In genomic region chr17:4004517-4005295, GRCh38 we compare ENCODE assay signal across 8 cellular contexts. TPM values are rescaled to one million over a fixed set of nuclear protein-coding genes. Genes with fewer than 3 reads are reported as not detected.
A peak's percentile ranks its signal among the peaks of the same experiment; 100 is the strongest.
DNase-seq lines count a peak whose midpoint lies in the region; ATAC-seq and TF ChIP-seq lines count a peak whose summit lies in the region.

No MANE protein-coding gene starts in this region.

- CTCF ChIA-PET in activated B cell treated with CpG ODN at 0.5 μM for 24 hours (lab: Charles Lee) = interaction anchor here (0.7 to 5.5 kb wide), 14 partner anchors 34 to 267 kb away, joined by 3 to 65 read pairs (median 7); partner anchors contain the start of gene P2RX1

- H3K36me3 ChIP-seq in CD4-positive, CD25-positive, alpha-beta regulatory T cell (ENCODE audit: control insufficient read depth, insufficient read depth, low read length) = peaks cover 41% of the 10 kb centered on the region

- peaks cover 8% of the 10 kb centered on the region for H3K36me3 Mint-ChIP-seq in CD4-positive, CD25-positive, alpha-beta regulatory T cell
- H3K36me3 Mint-ChIP-seq in activated B cell treated with CpG ODN at 0.5 μM for 24 hours (ENCODE audit: low read depth) = peaks cover 41% of the 10 kb centered on the region

- no peak overlapping the region for H3K4me3 Mint-ChIP-seq in CD4-positive, CD25-positive, alpha-beta regulatory T cell
- peak overlapping the region; percentile 38 for H3K4me3 Mint-ChIP-seq in activated B cell treated with CpG ODN at 0.5 μM for 24 hours

- H3K27ac Mint-ChIP-seq in CD4-positive, CD25-positive, alpha-beta regulatory T cell = no peak overlapping the region
- H3K27ac Mint-ChIP-seq in activated B cell treated with CpG ODN at 0.5 μM for 24 hours = no peak overlapping the region

- no peaks in the 10 kb centered on the region for H3K9me3 ChIP-seq in CD4-positive, CD25-positive, alpha-beta regulatory T cell (ENCODE audit: control insufficient read depth in 2 of 2, low read length in 2 of 2)

- intact Hi-C loops in activated B cell treated with CpG ODN at 0.5 μM for 24 hours (cut with micrococcal nuclease) = loop anchor here (1.0 to 5.0 kb wide), 6 partner anchors 37 to 267 kb away; partner anchors contain the start of gene NCBP3
- intact Hi-C loops in lower leg skin (cut with DNase I; ENCODE audit: low total_unique reads) = loop anchor here (5.0 kb wide), 2 partner anchors 92 to 142 kb away; no protein-coding TSS in a partner anchor

- no peaks in the 10 kb centered on the region for H3K4me1 ChIP-seq in CD4-positive, CD25-positive, alpha-beta regulatory T cell (ENCODE audit: control insufficient read depth, insufficient read depth, low read length, poor library complexity, severe bottlenecking)

- no peak overlapping the region for H3K27ac ChIP-seq in CD4-positive, CD25-positive, alpha-beta regulatory T cell (ENCODE audit: insufficient read depth, low read length, poor library complexity, severe bottlenecking)

- no peak for TF ChIP-seq POLR2A in lower leg skin (IDR thresholded peaks at IDR 0.05)

- peaks cover 0 to 2% (median 0%) of the 10 kb centered on the region in 7 donors for H3K9me3 Mint-ChIP-seq in CD4-positive, CD25-positive, alpha-beta regulatory T cell
- no peaks in the 10 kb centered on the region for H3K9me3 Mint-ChIP-seq in activated B cell treated with CpG ODN at 0.5 μM for 24 hours

- no peak overlapping the region for H3K4me3 ChIP-seq in CD4-positive, CD25-positive, alpha-beta regulatory T cell (ENCODE audit: low read depth, low read length)
- no peak overlapping the region for H3K4me3 ChIP-seq in LNCaP clone FGC (ENCODE audit: low read depth, low read length)
- H3K4me3 ChIP-seq in cardiac fibroblast (replicated peaks in 1 of 2; ENCODE audit: low read depth in 2 of 2, low read length in 2 of 2) = no peak overlapping the region
- H3K4me3 ChIP-seq in lower leg skin (ENCODE audit: low read depth, poor library complexity, severe bottlenecking) = no peak overlapping the region

- no peaks in the 10 kb centered on the region for H3K27me3 ChIP-seq in CD4-positive, CD25-positive, alpha-beta regulatory T cell (ENCODE audit: control insufficient read depth, insufficient read depth, low read length)

- DNase-seq in CD4-positive, CD25-positive, alpha-beta regulatory T cell = peak; percentile 13 to 55 (median 47)
- peak; percentile 78 for DNase-seq in LNCaP clone FGC (ENCODE audit: low read depth)
- DNase-seq in activated B cell treated with CpG ODN at 0.5 μM for 24 hours = peak; percentile 77
- DNase-seq in cardiac fibroblast (ENCODE audit: low read depth in 2 of 2) = peak; percentile 33 to 35
- peak in 1 of 2 donors; percentile 88 for DNase-seq in lower leg skin (ENCODE audit: low spot score in 2 of 2)
- DNase-seq in stimulated activated CD8-positive, alpha-beta memory T cell treated with anti-CD3 and anti-CD28 coated beads, Interleukin-15, amount 100 ng/mL, for 48 hours (ENCODE audit: low read depth in 2 of 2) = peak; percentile 27 to 45
- no peak for DNase-seq in glomerular visceral epithelial cell (ENCODE audit: extremely low spot score)
- no peak for DNase-seq in epidermal melanocyte (ENCODE audit: insufficient read length, low spot score)

- ATAC-seq in CD4-positive, CD25-positive, alpha-beta regulatory T cell (ENCODE audit: low read depth in 2 of 2) = peak; percentile 33 to 45
- ATAC-seq in activated B cell treated with CpG ODN at 0.5 μM for 24 hours (ENCODE audit: low read depth) = peak; percentile 80

- POLR2A ChIA-PET in activated B cell treated with CpG ODN at 0.5 μM for 24 hours (lab: Charles Lee) = interaction anchor here (0.5 to 4.2 kb wide), 10 partner anchors 37 to 140 kb away, joined by 3 to 21 read pairs (median 5); partner anchors contain the start of gene ATP2A3

- peaks cover 0 to 6% (median 1%) of the 10 kb centered on the region in 4 donors for H3K4me1 Mint-ChIP-seq in CD4-positive, CD25-positive, alpha-beta regulatory T cell
- peaks cover 24% of the 10 kb centered on the region for H3K4me1 Mint-ChIP-seq in activated B cell treated with CpG ODN at 0.5 μM for 24 hours

- TF ChIP-seq CTCF in LNCaP clone FGC (IDR thresholded peaks at IDR 0.05; ENCODE audit: control insufficient read depth, extremely low read depth, insufficient read depth) (peak; percentile 89), activated B cell treated with CpG ODN at 0.5 μM for 24 hours (IDR thresholded peaks at IDR 0.05) (peak; percentile 96), cardiac fibroblast (IDR thresholded peaks at IDR 0.05; ENCODE audit: low read depth, low read length) (peak; percentile 34), lower leg skin (IDR thresholded peaks at IDR 0.05) (peak in 2 of 3 donors; percentile 47 to 59)

- 23 to 25% methylated on average over 41 to 44 of the region's 44 CpGs for WGBS in lower leg skin, 2 donors

- H3K27me3 Mint-ChIP-seq in CD4-positive, CD25-positive, alpha-beta regulatory T cell = no peaks in the 10 kb centered on the region
- no peaks in the 10 kb centered on the region for H3K27me3 Mint-ChIP-seq in activated B cell treated with CpG ODN at 0.5 μM for 24 hours

RNA-seq across cellular contexts. Expression of gene ATP2A3, which starts 40.5 kb away (rescaled TPM):
- total RNA-seq in CD4-positive, CD25-positive, alpha-beta regulatory T cell = 306 TPM
- 10 to 100 TPM; 33.5 to 49.2 (median 41.2) TPM for polyA plus RNA-seq in CD4-positive, CD25-positive, alpha-beta regulatory T cell
- total RNA-seq in activated B cell treated with CpG ODN at 0.5 μM for 24 hours (458 and 541 TPM in 2 replicates), lower leg skin (10 to 100 TPM in 3 of 4 donors, 1 to 10 TPM in 1; 8.5 to 60.7 (median 36.4) TPM)

Comparison
In these comparisons a context has a peak if more than half of its experiments do, and no peak if none do; other contexts are left out.
1. DNase-seq: peak in CD4-positive, CD25-positive, alpha-beta regulatory T cell (3 of 3), LNCaP clone FGC (single experiment), activated B cell treated with CpG ODN at 0.5 μM for 24 hours (single experiment), cardiac fibroblast (2 of 2) and stimulated activated CD8-positive, alpha-beta memory T cell treated with anti-CD3 and anti-CD28 coated beads, Interleukin-15, amount 100 ng/mL, for 48 hours (2 of 2); none in glomerular visceral epithelial cell (single experiment) and epidermal melanocyte (single experiment).
2. CTCF ChIP-seq: peak in every context shown above with its lines; median percentile 96 in activated B cell treated with CpG ODN at 0.5 μM for 24 hours; 89 in LNCaP clone FGC; 53 in lower leg skin; 34 in cardiac fibroblast.